1 cellular context compared by ENCODE assay signal in genomic region chr10:14812271-14812670, GRCh38.
TF ChIP-seq lines count a peak whose summit lies in the region.

No MANE protein-coding gene starts in this region.

TF ChIP-seq in HepG2, 621 proteins besides CTCF, POLR2A, EP300 and RAD21:
- TF ChIP-seq, protein P1, sequence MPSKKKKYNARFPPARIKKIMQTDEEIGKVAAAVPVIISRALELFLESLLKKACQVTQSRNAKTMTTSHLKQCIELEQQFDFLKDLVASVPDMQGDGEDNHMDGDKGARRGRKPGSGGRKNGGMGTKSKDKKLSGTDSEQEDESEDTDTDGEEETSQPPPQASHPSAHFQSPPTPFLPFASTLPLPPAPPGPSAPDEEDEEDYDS (CRISPR knock-in tag; IDR thresholded peaks at IDR 0.05) = 0 out of 2 replicates have a peak, but pooled peaks have one; percentile 48
- TF ChIP-seq ZNF563 (CRISPR knock-in tag; IDR thresholded peaks at IDR 0.05) = no peak
- 0 out of 2 replicates have a peak, but pooled peaks have one; percentile 32 for TF ChIP-seq SAP130 (CRISPR knock-in tag; IDR thresholded peaks at IDR 0.05; ENCODE audit: low read depth)
- no peak for TF ChIP-seq KDM4B (CRISPR knock-in tag; IDR thresholded peaks at IDR 0.05)
- TF ChIP-seq, protein P2, sequence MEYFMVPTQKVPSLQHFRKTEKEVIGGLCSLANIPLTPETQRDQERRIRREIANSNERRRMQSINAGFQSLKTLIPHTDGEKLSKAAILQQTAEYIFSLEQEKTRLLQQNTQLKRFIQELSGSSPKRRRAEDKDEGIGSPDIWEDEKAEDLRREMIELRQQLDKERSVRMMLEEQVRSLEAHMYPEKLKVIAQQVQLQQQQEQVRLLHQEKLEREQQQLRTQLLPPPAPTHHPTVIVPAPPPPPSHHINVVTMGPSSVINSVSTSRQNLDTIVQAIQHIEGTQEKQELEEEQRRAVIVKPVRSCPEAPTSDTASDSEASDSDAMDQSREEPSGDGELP (IDR thresholded peaks at IDR 0.05; ENCODE audit: borderline replicate concordance, low read depth) = no peak
- TF ChIP-seq ZNF800 (CRISPR knock-in tag; IDR thresholded peaks at IDR 0.05) = no peak
- no peak for TF ChIP-seq AHR (CRISPR knock-in tag; IDR thresholded peaks at IDR 0.05)
- TF ChIP-seq ZFP62 (CRISPR knock-in tag; IDR thresholded peaks at IDR 0.05) = no peak
- peak; percentile 66 for TF ChIP-seq NFYB (CRISPR knock-in tag; IDR thresholded peaks at IDR 0.05)
- TF ChIP-seq ZNF225 (CRISPR knock-in tag; IDR thresholded peaks at IDR 0.05) = no peak
- TF ChIP-seq ZSCAN21 (CRISPR knock-in tag; IDR thresholded peaks at IDR 0.05; ENCODE audit: borderline replicate concordance) = no peak
- no peak for TF ChIP-seq SRY (CRISPR knock-in tag; IDR thresholded peaks at IDR 0.05)
- peak; percentile 82 for TF ChIP-seq NFYC (CRISPR knock-in tag; IDR thresholded peaks at IDR 0.05)
- no peak for TF ChIP-seq KLF16 (CRISPR knock-in tag; IDR thresholded peaks at IDR 0.05)
- TF ChIP-seq ZNF513 (CRISPR knock-in tag; conservative IDR thresholded peaks at IDR 0.05) = no peak
- TF ChIP-seq, protein P3, sequence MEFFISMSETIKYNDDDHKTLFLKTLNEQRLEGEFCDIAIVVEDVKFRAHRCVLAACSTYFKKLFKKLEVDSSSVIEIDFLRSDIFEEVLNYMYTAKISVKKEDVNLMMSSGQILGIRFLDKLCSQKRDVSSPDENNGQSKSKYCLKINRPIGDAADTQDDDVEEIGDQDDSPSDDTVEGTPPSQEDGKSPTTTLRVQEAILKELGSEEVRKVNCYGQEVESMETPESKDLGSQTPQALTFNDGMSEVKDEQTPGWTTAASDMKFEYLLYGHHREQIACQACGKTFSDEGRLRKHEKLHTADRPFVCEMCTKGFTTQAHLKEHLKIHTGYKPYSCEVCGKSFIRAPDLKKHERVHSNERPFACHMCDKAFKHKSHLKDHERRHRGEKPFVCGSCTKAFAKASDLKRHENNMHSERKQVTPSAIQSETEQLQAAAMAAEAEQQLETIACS (CRISPR knock-in tag; IDR thresholded peaks at IDR 0.05) = no peak
- TF ChIP-seq ERF (CRISPR knock-in tag; IDR thresholded peaks at IDR 0.05) = no peak
- TF ChIP-seq ZFAT (CRISPR knock-in tag; conservative IDR thresholded peaks at IDR 0.05) = no peak
- TF ChIP-seq DR1 (CRISPR knock-in tag; IDR thresholded peaks at IDR 0.05) = 0 out of 2 replicates have a peak, but pooled peaks have one; percentile 29
- TF ChIP-seq NFE2 (CRISPR knock-in tag; IDR thresholded peaks at IDR 0.05) = no peak
- no peak for TF ChIP-seq TCF7 (IDR thresholded peaks at IDR 0.05; ENCODE audit: low read depth)
